ENCODE assay signal across 26 cellular contexts in genomic region chr7:35025391-35025870, GRCh38. TPM values are rescaled to one million over a fixed set of nuclear protein-coding genes. Genes with fewer than 3 reads are reported as not detected.
DNase-seq lines count a peak whose midpoint lies in the region; ATAC-seq, FAIRE-seq and TF ChIP-seq lines count a peak whose summit lies in the region.
"Had no signal": no experiment of that assay in that cellular context is flagged by ENCODE, and none has a peak within 500 bp of the region (broad histone marks: within the 10 kb centered on the region; RNA-seq: fewer than 3 reads in every experiment).

No MANE protein-coding gene starts in this region.

- no peak for TF ChIP-seq RAD21 in A549 (conservative IDR thresholded peaks at IDR 0.05 in 1 of 2, IDR thresholded peaks at IDR 0.05 in 1 of 2)

- H3K4me3 ChIP-seq in A549 (no peak overlapping the region), HEK293 (ENCODE audit: low read depth, low read length) (no peak overlapping the region), transverse colon (no peak overlapping the region)
- H3K4me3 ChIP-seq: HAP-1, left ventricle myocardium inferior, smooth muscle cell, suprapubic skin had no signal

- no peaks in the 10 kb centered on the region for H3K27me3 Mint-ChIP-seq in chondrocyte (ENCODE audit: low read depth)
- H3K27me3 Mint-ChIP-seq: activated CD8-positive, alpha-beta T cell treated with anti-CD3 and anti-CD28 coated beads for 36 hours; naive B cell had no signal

- H3K4me1 ChIP-seq in A549 (peaks cover 76% of the 10 kb centered on the region), HEK293 (ENCODE audit: control insufficient read depth, insufficient read depth, low read length) (peaks cover 23% of the 10 kb centered on the region), transverse colon (peaks cover 0 to 6% (median 2%) of the 10 kb centered on the region in 4 donors)
- H3K4me1 ChIP-seq: HAP-1 had no signal

- no peaks in the 10 kb centered on the region for H3K9me3 Mint-ChIP-seq in chondrocyte (ENCODE audit: low read depth)
- H3K9me3 Mint-ChIP-seq: activated CD8-positive, alpha-beta T cell treated with anti-CD3 and anti-CD28 coated beads for 36 hours; naive B cell; stimulated activated effector memory CD8-positive, alpha-beta T cell treated with anti-CD3 and anti-CD28 coated beads, Interleukin-12 subunit alpha, Interleukin-12 subunit beta, amount 100 ng/mL, for 72 hours had no signal

- in situ Hi-C loops in transverse colon (cut with MboI; ENCODE audit: low pct_ligation_motif_present in 1 of 4, low pct_unique_long_range_greater_than_20kb in 1 of 4, low sequenced_read_pairs in 3 of 4) = no loop called here

- no peaks in the 10 kb centered on the region for H3K9me3 ChIP-seq in A549
- no peaks in the 10 kb centered on the region for H3K9me3 ChIP-seq in HEK293 (ENCODE audit: control insufficient read depth, insufficient read depth, low read depth, low read length)
- H3K9me3 ChIP-seq in transverse colon = no peaks in the 10 kb centered on the region
- H3K9me3 ChIP-seq: HAP-1, left ventricle myocardium inferior, suprapubic skin had no signal

- TF ChIP-seq POLR2A in A549 (IDR thresholded peaks at IDR 0.05; ENCODE audit: low read length) = no peak
- TF ChIP-seq POLR2A in transverse colon (IDR thresholded peaks at IDR 0.05) = no peak

- TF ChIP-seq EP300 in A549 (IDR thresholded peaks at IDR 0.05) (peak in 1 of 2 experiments; percentile 58; a peak in 1 of 5 replicates), transverse colon (IDR thresholded peaks at IDR 0.05; ENCODE audit: low read depth) (no peak)

- no peak overlapping the region for H3K4me3 Mint-ChIP-seq in chondrocyte (ENCODE audit: unreplicated experiment)
- H3K4me3 Mint-ChIP-seq: activated CD8-positive, alpha-beta T cell treated with anti-CD3 and anti-CD28 coated beads for 36 hours; naive B cell; stimulated activated effector memory CD8-positive, alpha-beta T cell treated with anti-CD3 and anti-CD28 coated beads, Interleukin-12 subunit alpha, Interleukin-12 subunit beta, amount 100 ng/mL, for 72 hours had no signal

- peak overlapping the region; percentile 64 for H3K4me2 ChIP-seq in A549
- H3K4me2 ChIP-seq: smooth muscle cell had no signal

- CTCF ChIA-PET in A549 (lab: Yijun Ruan, JAX) (interaction anchor here (1.1 to 2.0 kb wide), 2 partner anchors 12 to 201 kb away, joined by 3 to 5 read pairs; partner anchors contain the start of gene DPY19L1), HEK293 (lab: Yijun Ruan, JAX) (interaction anchor here (0.7 kb wide), 2 partner anchors 76 to 93 kb away, joined by 3 read pairs; no protein-coding TSS in a partner anchor)

- FAIRE-seq in A549 (lab: Jason Lieb, UNC) = no peak
- FAIRE-seq: HepG2, urothelium cell line had no signal

- WGBS in A549 (ENCODE audit: missing lambda C conversion rate) = 3% methylated on average over 1 of the region's 1 CpG
- 78 to 88% methylated on average over 1 of the region's 1 CpG for whole genome bisulfite sequencing in transverse colon (ENCODE audit: low coverage in 1 of 2), 2 donors

- DNase-seq in A549 (ENCODE audit: low read depth in 1 of 2, low spot score in 1 of 2) = peak in 1 of 2 experiments; percentile 88
- peak; percentile 93 for DNase-seq in NCI-H82 (lab: John Stamatoyannopoulos, UW)
- DNase-seq in chondrocyte (ENCODE audit: low spot score) = no peak
- DNase-seq in transverse colon = no peak
- DNase-seq in NCI-H2029 (lab: John Stamatoyannopoulos, UW) = no peak
- DNase-seq in superior temporal gyrus (ENCODE audit: extremely low spot score) = no peak
- DNase-seq: activated CD4-positive, CD25-positive, alpha-beta regulatory T cell treated with anti-CD3 and anti-CD28 coated beads, Interleukin-2, amount 50 U/mL, for 72 hours; activated CD8-positive, alpha-beta T cell treated with anti-CD3 and anti-CD28 coated beads for 36 hours; activated effector memory CD4-positive, alpha-beta T cell treated with Interleukin-2 at 50 U/mL for 16 hours; C1 segment of cervical spinal cord; effector CD4-positive, alpha-beta T cell; EL; foreskin melanocyte; left ventricle myocardium inferior; naive B cell; NCI-H526 treated with DMSO at 0.1 percent for 48 hours; retina had no signal

- H3K36me3 Mint-ChIP-seq in chondrocyte (ENCODE audit: low read depth) = no peaks in the 10 kb centered on the region
- H3K36me3 Mint-ChIP-seq: naive B cell; stimulated activated effector memory CD8-positive, alpha-beta T cell treated with anti-CD3 and anti-CD28 coated beads, Interleukin-12 subunit alpha, Interleukin-12 subunit beta, amount 100 ng/mL, for 72 hours had no signal

- no peaks in the 10 kb centered on the region for H3K27me3 ChIP-seq in transverse colon
- H3K27me3 ChIP-seq: suprapubic skin had no signal

- H3K27ac ChIP-seq in A549 (peak overlapping the region; percentile 62 to 69), HEK293 (ENCODE audit: extremely low read depth, low read depth, low read length) (no peak overlapping the region), transverse colon (no peak overlapping the region)
- H3K27ac ChIP-seq: HL-60, left ventricle myocardium inferior, suprapubic skin had no signal

- peak overlapping the region; percentile 20 for H3K27ac Mint-ChIP-seq in chondrocyte (ENCODE audit: unreplicated experiment)
- H3K27ac Mint-ChIP-seq: activated CD8-positive, alpha-beta T cell treated with anti-CD3 and anti-CD28 coated beads for 36 hours; stimulated activated effector memory CD8-positive, alpha-beta T cell treated with anti-CD3 and anti-CD28 coated beads, Interleukin-12 subunit alpha, Interleukin-12 subunit beta, amount 100 ng/mL, for 72 hours had no signal

- TF ChIP-seq CTCF in A549 (IDR thresholded peaks at IDR 0.05) (no peak), HEK293 (tag by site-specific recombination; IDR thresholded peaks at IDR 0.05) (no peak), chondrocyte (IDR thresholded peaks at IDR 0.05) (no peak), transverse colon (IDR thresholded peaks at IDR 0.05) (no peak)

- POLR2A ChIA-PET in A549 (lab: Yijun Ruan, JAX) (no interaction called here), HEK293 (lab: Yijun Ruan, JAX) (interaction anchor here (1.3 kb wide), 1 partner anchor 11 kb away, joined by 3 read pairs; no protein-coding TSS in a partner anchor)

- peaks cover 18% of the 10 kb centered on the region for H3K4me1 Mint-ChIP-seq in chondrocyte (ENCODE audit: low read depth)

- intact Hi-C loops in transverse colon (cut with DNase I; ENCODE audit: low total_unique reads) = no loop called here

- H3K36me3 ChIP-seq in HEK293 (ENCODE audit: control insufficient read depth in 2 of 2, insufficient read depth in 1 of 2, low read length in 2 of 2) (no peaks in the 10 kb centered on the region), transverse colon (no peaks in the 10 kb centered on the region)
- H3K36me3 ChIP-seq: HAP-1, left ventricle myocardium inferior, suprapubic skin had no signal

- ATAC-seq in A549 (peak; percentile 80 to 90), GM21528 (IDR thresholded peaks at IDR 0.05; ENCODE audit: low FRiP score, unreplicated experiment) (no peak)
- ATAC-seq: activated CD8-positive, alpha-beta T cell treated with anti-CD3 and anti-CD28 coated beads for 36 hours; HepG2; stimulated activated effector memory CD8-positive, alpha-beta T cell treated with anti-CD3 and anti-CD28 coated beads, Interleukin-12 subunit alpha, Interleukin-12 subunit beta, amount 100 ng/mL, for 72 hours had no signal

TF ChIP-seq in A549, 52 proteins besides CTCF, POLR2A, EP300 and RAD21 (continues in another document):
- TF ChIP-seq, protein P1, sequence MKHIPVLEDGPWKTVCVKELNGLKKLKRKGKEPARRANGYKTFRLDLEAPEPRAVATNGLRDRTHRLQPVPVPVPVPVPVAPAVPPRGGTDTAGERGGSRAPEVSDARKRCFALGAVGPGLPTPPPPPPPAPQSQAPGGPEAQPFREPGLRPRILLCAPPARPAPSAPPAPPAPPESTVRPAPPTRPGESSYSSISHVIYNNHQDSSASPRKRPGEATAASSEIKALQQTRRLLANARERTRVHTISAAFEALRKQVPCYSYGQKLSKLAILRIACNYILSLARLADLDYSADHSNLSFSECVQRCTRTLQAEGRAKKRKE (CRISPR knock-in tag; IDR thresholded peaks at IDR 0.05; ENCODE audit: low read depth) = no peak
- no peak for TF ChIP-seq TP53 (CRISPR knock-in tag; IDR thresholded peaks at IDR 0.05)
- TF ChIP-seq GATA3 (IDR thresholded peaks at IDR 0.05; ENCODE audit: borderline replicate concordance) = peak; percentile 88; the same call in 1 of the 2 replicates

TF ChIP-seq in HEK293, 187 proteins besides CTCF, POLR2A, EP300 and RAD21 (continues in another document):
- peak; percentile 59; the same call in 1 of the 2 replicates for TF ChIP-seq ZNF398 (tag by site-specific recombination; IDR thresholded peaks at IDR 0.05)
- peak; percentile 83 for TF ChIP-seq ZFHX2 (tag by site-specific recombination; conservative IDR thresholded peaks at IDR 0.05)
- TF ChIP-seq ZNF324 (tag by site-specific recombination; IDR thresholded peaks at IDR 0.05) = no peak
- peak; percentile 87 for TF ChIP-seq EGR2 (tag by site-specific recombination; IDR thresholded peaks at IDR 0.05; ENCODE audit: low read depth)
- TF ChIP-seq ZNF843 (tag by site-specific recombination; IDR thresholded peaks at IDR 0.05) = 0 out of 2 replicates have a peak, but pooled peaks have one; percentile 45
- no peak for TF ChIP-seq ZNF335 (tag by site-specific recombination; conservative IDR thresholded peaks at IDR 0.05)
- peak; percentile 19; the same call in 1 of the 2 replicates for TF ChIP-seq TCF7L2 (IDR thresholded peaks at IDR 0.05; ENCODE audit: borderline replicate concordance, low read depth, low read length)
- no peak for TF ChIP-seq ZNF433 (tag by site-specific recombination; IDR thresholded peaks at IDR 0.05; ENCODE audit: low read depth)

RNA-seq across cellular contexts. Expression of gene DPY19L1, which starts 11.9 kb away (rescaled TPM):
- polyA plus RNA-seq in A549 (2011; rRNA removed) = 129 and 145 TPM in 2 replicates
- 17.3 and 20.8 TPM in 2 replicates for polyA plus RNA-seq in A549 (2012; cell fraction: cytosol; rRNA removed)
- 14.4 and 21.9 TPM in 2 replicates for polyA plus RNA-seq in A549 (2012; cell fraction: nucleus; rRNA removed)
- 47.5 to 53.6 TPM (median 52.0 TPM) in 3 replicates for polyA plus RNA-seq in A549 (2017; fragmentation: RNase III; extraction: RNeasy Plus Mini Kit Qiagen cat#74134 plus additional on column Dnase treatment)
- polyA minus RNA-seq in A549 (2011; rRNA and poly(A)+ RNA removed) = 50.2 and 51.8 TPM in 2 replicates
- 30.9 to 47.7 TPM (median 32.2 TPM) in 3 replicates for total RNA-seq in chondrocyte
- total RNA-seq in transverse colon = 10 to 100 TPM in 3 of 4 donors, 1 to 10 TPM in 1; 1.6 to 14.7 (median 12.0) TPM

Comparison
In these comparisons a context has a peak if more than half of its experiments do, and no peak if none do; other contexts are left out.
1. H3K27ac ChIP-seq: peak in A549 (2 of 2); none in HEK293 (single experiment) and transverse colon (0 of 4).